Comparison of ENCODE assay signal across 8 cellular contexts in genomic region chr10:102917962-102918816, GRCh38. TPM values are rescaled to one million over a fixed set of nuclear protein-coding genes. Genes with fewer than 3 reads are reported as not detected.
DNase-seq lines count a peak whose midpoint lies in the region; ATAC-seq and TF ChIP-seq lines count a peak whose summit lies in the region.

Gene CNNM2, plus strand, starts transcription at chr10:102918294. Its CDS starts 187 bp downstream, at chr10:102918481.

- H3K4me3 ChIP-seq in GM12865 (ENCODE audit: low read depth, low read length) (peak within 1 kb of the TSS; percentile 71), osteoblast (ENCODE audit: insufficient read depth, low read length) (peak within 1 kb of the TSS; percentile 99), thoracic aorta (peak within 1 kb of the TSS; percentile 86)

- H3K4me2 ChIP-seq in osteoblast (ENCODE audit: insufficient read depth, low read length): peak within 1 kb of the TSS; percentile 93

- intact Hi-C loops in head of caudate nucleus (cut with DNase I): loop anchor here (2.0 to 5.0 kb wide), 2 partner anchors 149 to 327 kb away; partner anchors contain the start of gene RPEL1

- peaks cover 4% of the 10 kb centered on the region for H3K79me2 ChIP-seq in osteoblast (ENCODE audit: insufficient read depth, low read length)

- no peak for TF ChIP-seq CTCF in GM12865 (IDR thresholded peaks at IDR 0.05; ENCODE audit: insufficient read depth, low read depth, low read length, missing control alignments)
- TF ChIP-seq CTCF in osteoblast (IDR thresholded peaks at IDR 0.05; ENCODE audit: extremely low read depth, low read depth, low read length): no peak
- no peak for TF ChIP-seq CTCF in thoracic aorta (IDR thresholded peaks at IDR 0.05)

- no peaks in the 10 kb centered on the region for H3K9me3 ChIP-seq in osteoblast (ENCODE audit: low read depth, low read length)
- no peaks in the 10 kb centered on the region for H3K9me3 ChIP-seq in thoracic aorta

- H3K27ac ChIP-seq in osteoblast (ENCODE audit: low read depth, low read length): peak within 1 kb of the TSS; percentile 91
- H3K27ac ChIP-seq in thoracic aorta: peak within 1 kb of the TSS; percentile 82 to 88

- ATAC-seq in HG02678 (IDR thresholded peaks at IDR 0.05; ENCODE audit: unreplicated experiment): peak; percentile 89
- peak; percentile 87 for ATAC-seq in activated naive CD8-positive, alpha-beta T cell treated with anti-CD3 and anti-CD28 coated beads, Interleukin-2, amount 10 ng/mL, durations not matched to agents 7 days and 5 days (ENCODE audit: low read depth)
- peak; percentile 93 for ATAC-seq in thoracic aorta (ENCODE audit: insufficient number of reproducible peaks, low FRiP score, low read depth)

- DNase-seq in GM12865 (ENCODE audit: low read depth) (peak; percentile 100), NCI-H1105 treated with DMSO at 0.1 percent for 48 hours (lab: John Stamatoyannopoulos, UW) (peak; percentile 94), SKM-1 treated with dmso at 0.1 percent for 144 hours (lab: John Stamatoyannopoulos, UW; ENCODE audit: unreplicated experiment) (peak; percentile 99), head of caudate nucleus (peak; percentile 99 to 100 (median 100)), osteoblast (ENCODE audit: insufficient read length, low spot score, missing footprints) (peak; percentile 99), thoracic aorta (ENCODE audit: low spot score) (peak; percentile 100)
- peak; percentile 98 for DNase-seq in activated naive CD8-positive, alpha-beta T cell treated with anti-CD3 and anti-CD28 coated beads, Interleukin-2, amount 10 ng/mL, durations not matched to agents 7 days and 5 days

- H3K36me3 Mint-ChIP-seq in activated naive CD8-positive, alpha-beta T cell treated with anti-CD3 and anti-CD28 coated beads, Interleukin-2, amount 10 ng/mL, durations not matched to agents 7 days and 5 days: peaks cover 15% of the 10 kb centered on the region

- no peaks in the 10 kb centered on the region for H3K36me3 ChIP-seq in osteoblast (ENCODE audit: insufficient read depth, low read length)
- H3K36me3 ChIP-seq in thoracic aorta: no peaks in the 10 kb centered on the region

- no peaks in the 10 kb centered on the region for H3K9me3 Mint-ChIP-seq in activated naive CD8-positive, alpha-beta T cell treated with anti-CD3 and anti-CD28 coated beads, Interleukin-2, amount 10 ng/mL, durations not matched to agents 7 days and 5 days

- H3K4me1 ChIP-seq in osteoblast (ENCODE audit: insufficient read depth, low read length) (peaks cover 14% of the 10 kb centered on the region), thoracic aorta (ENCODE audit: control insufficient read depth in 1 of 2, low read depth in 2 of 2) (peaks cover 4 to 37% of the 10 kb centered on the region in 2 donors)

- peak within 1 kb of the TSS; percentile 92 for H3K4me3 Mint-ChIP-seq in activated naive CD8-positive, alpha-beta T cell treated with anti-CD3 and anti-CD28 coated beads, Interleukin-2, amount 10 ng/mL, durations not matched to agents 7 days and 5 days

- peaks cover 53% of the 10 kb centered on the region for H3K4me1 Mint-ChIP-seq in activated naive CD8-positive, alpha-beta T cell treated with anti-CD3 and anti-CD28 coated beads, Interleukin-2, amount 10 ng/mL, durations not matched to agents 7 days and 5 days

- H3K27me3 ChIP-seq in osteoblast (ENCODE audit: insufficient read depth, low read length): peaks cover 15% of the 10 kb centered on the region
- H3K27me3 ChIP-seq in thoracic aorta (replicated peaks; ENCODE audit: insufficient read depth): no peaks in the 10 kb centered on the region

- POLR2A ChIA-PET in activated naive CD8-positive, alpha-beta T cell treated with anti-CD3 and anti-CD28 coated beads, Interleukin-2, amount 10 ng/mL, durations not matched to agents 7 days and 5 days (lab: Charles Lee): interaction anchor here (0.6 to 3.5 kb wide), 14 partner anchors 16 to 554 kb away, joined by 3 to 21 read pairs (median 4); partner anchors contain the start of genes ARL3, BORCS7, NT5C2 and SFXN2

- H3K27ac Mint-ChIP-seq in activated naive CD8-positive, alpha-beta T cell treated with anti-CD3 and anti-CD28 coated beads, Interleukin-2, amount 10 ng/mL, durations not matched to agents 7 days and 5 days: peak within 1 kb of the TSS; percentile 93

- no peaks in the 10 kb centered on the region for H4K20me1 ChIP-seq in osteoblast (ENCODE audit: insufficient read depth, low read length)

- peaks cover 2% of the 10 kb centered on the region for H3K27me3 Mint-ChIP-seq in activated naive CD8-positive, alpha-beta T cell treated with anti-CD3 and anti-CD28 coated beads, Interleukin-2, amount 10 ng/mL, durations not matched to agents 7 days and 5 days

- peak within 1 kb of the TSS; percentile 99 for H2AFZ ChIP-seq in osteoblast (ENCODE audit: low read length)

RNA-seq across cellular contexts. Expression of gene CNNM2, which starts in this region (rescaled TPM):
- total RNA-seq in activated naive CD8-positive, alpha-beta T cell treated with anti-CD3 and anti-CD28 coated beads, Interleukin-2, amount 10 ng/mL, durations not matched to agents 7 days and 5 days: 10 to 100 TPM; 10.9 to 12.3 TPM
- total RNA-seq in osteoblast (9.4 TPM in 2 replicates), thoracic aorta (10 to 100 TPM; 12.2 to 24.5 TPM)

Comparison
In these comparisons a context has a peak if more than half of its experiments do, and no peak if none do; other contexts are left out.
1. Peak in every context shown above with its lines: DNase-seq, ATAC-seq, H3K4me3 ChIP-seq and H3K27ac ChIP-seq.